ENCODE assay signal across 12 cellular contexts in genomic region chr1:119046429-119047039, GRCh38. TPM values are rescaled to one million over a fixed set of nuclear protein-coding genes. Genes with fewer than 3 reads are reported as not detected.
DNase-seq lines count a peak whose midpoint lies in the region; ATAC-seq and TF ChIP-seq lines count a peak whose summit lies in the region.
"Had no signal": no experiment of that assay in that cellular context is flagged by ENCODE, and none has a peak within 500 bp of the region (broad histone marks: within the 10 kb centered on the region; RNA-seq: fewer than 3 reads in every experiment).

No MANE protein-coding gene starts in this region.

- peak overlapping the region in 3 of 5 donors; percentile 27 to 35 (median 28) for H3K27ac ChIP-seq in stomach
- peak overlapping the region in 1 of 4 donors; percentile 19 for H3K27ac ChIP-seq in esophagus muscularis mucosa (replicated peaks in 1 of 4)
- H3K27ac ChIP-seq in colonic mucosa, result no peak overlapping the region

- TF ChIP-seq POLR2A in stomach (IDR thresholded peaks at IDR 0.05) (no peak), GM18505 (IDR thresholded peaks at IDR 0.05; ENCODE audit: borderline replicate concordance, extremely low read depth, insufficient read depth, insufficient read length) (no peak), esophagus muscularis mucosa (IDR thresholded peaks at IDR 0.05; ENCODE audit: low read depth) (no peak)

- no peak for TF ChIP-seq CTCF in cardiac fibroblast (IDR thresholded peaks at IDR 0.05; ENCODE audit: low read depth, low read length)
- no peak for TF ChIP-seq CTCF in stomach (IDR thresholded peaks at IDR 0.05)
- no peak for TF ChIP-seq CTCF in esophagus muscularis mucosa (IDR thresholded peaks at IDR 0.05)
- no peak for TF ChIP-seq CTCF in colonic mucosa (IDR thresholded peaks at IDR 0.05)

- H3K9me3 ChIP-seq in stomach, result no peaks in the 10 kb centered on the region
- no peaks in the 10 kb centered on the region for H3K9me3 ChIP-seq in esophagus muscularis mucosa
- H3K9me3 ChIP-seq in colonic mucosa, result no peaks in the 10 kb centered on the region
- H3K9me3 ChIP-seq: spleen had no signal

- DNase-seq in HCEC 1CT (peak; percentile 9), cardiac fibroblast (ENCODE audit: low read depth in 2 of 2) (peak; percentile 68 to 83), inferior parietal cortex (ENCODE audit: extremely low spot score) (peak; percentile 25), stomach (no peak), esophagus muscularis mucosa (ENCODE audit: extremely low spot score) (no peak), colonic mucosa (no peak), NCI-H2196 treated with DMSO at 0.1 percent for 48 hours (lab: John Stamatoyannopoulos, UW; ENCODE audit: unreplicated experiment) (no peak)
- DNase-seq: activated CD4-positive, alpha-beta T cell treated with anti-CD3 and anti-CD28 coated beads for 4 hours; NCI-H1436 treated with DMSO at 0.1 percent for 48 hours; spleen had no signal

- H3K4me1 ChIP-seq in stomach, result peaks cover 0 to 3% (median 0%) of the 10 kb centered on the region in 4 donors
- H3K4me1 ChIP-seq in esophagus muscularis mucosa, result peaks cover 0 to 7% (median 0%) of the 10 kb centered on the region in 4 donors
- no peaks in the 10 kb centered on the region for H3K4me1 ChIP-seq in colonic mucosa

- H3K4me3 ChIP-seq in cardiac fibroblast (replicated peaks in 1 of 2; ENCODE audit: low read depth in 2 of 2, low read length in 2 of 2), result no peak overlapping the region
- H3K4me3 ChIP-seq in stomach, result no peak overlapping the region
- no peak overlapping the region for H3K4me3 ChIP-seq in esophagus muscularis mucosa
- no peak overlapping the region for H3K4me3 ChIP-seq in colonic mucosa
- H3K4me3 ChIP-seq: spleen had no signal

- H3K9ac ChIP-seq in colonic mucosa (ENCODE audit: low read depth in 2 of 2, low read length in 2 of 2), result no peak overlapping the region

- H3K27me3 ChIP-seq in stomach (no peaks in the 10 kb centered on the region), esophagus muscularis mucosa (no peaks in the 10 kb centered on the region), colonic mucosa (no peaks in the 10 kb centered on the region)
- H3K27me3 ChIP-seq: spleen had no signal

- TF ChIP-seq EP300 in stomach (IDR thresholded peaks at IDR 0.05), result no peak
- no peak for TF ChIP-seq EP300 in esophagus muscularis mucosa (IDR thresholded peaks at IDR 0.05)

- intact Hi-C loops in stomach (cut with DNase I; ENCODE audit: low total_unique reads), result no loop called here
- intact Hi-C loops in esophagus muscularis mucosa (cut with DNase I), result no loop called here
- intact Hi-C loops in colonic mucosa (cut with DNase I), result no loop called here

- H3K36me3 ChIP-seq in stomach, result peaks cover 0 to 26% (median 19%) of the 10 kb centered on the region in 4 donors
- peaks cover 0 to 19% (median 4%) of the 10 kb centered on the region in 4 donors for H3K36me3 ChIP-seq in esophagus muscularis mucosa
- no peaks in the 10 kb centered on the region for H3K36me3 ChIP-seq in colonic mucosa

- WGBS in stomach, 5 donors, result 66 to 74% (median 73%) methylated on average over 9 of the region's 9 CpGs
- 68% methylated on average over 9 of the region's 9 CpGs for WGBS in esophagus muscularis mucosa

- no peak for ATAC-seq in GM18505 (IDR thresholded peaks at IDR 0.05; ENCODE audit: unreplicated experiment)

RNA-seq across cellular contexts. Expression of gene TBX15, which starts 58.4 kb away (rescaled TPM):
- total RNA-seq in stomach, result under 1 TPM in 1 of 5 donors, not detected in 4; 0.37 TPM
- under 1 TPM in 1 of 3 donors, not detected in 2; 0.05 TPM for polyA plus RNA-seq in stomach
- total RNA-seq in esophagus muscularis mucosa, result 1 to 10 TPM in 1 of 4 donors, under 1 TPM in 3; 0.42 to 1.2 (median 0.79) TPM
- under 1 TPM in 1 of 2 donors, not detected in 1; 0.11 TPM for total RNA-seq in colonic mucosa
- total RNA-seq: activated T-helper 2 cell treated with anti-CD3 and anti-CD28 coated beads, Interferon-gamma antibody, Interleukin-2, Interleukin-4, amounts not matched to agents 10 μg/mL and 5 μg/mL and 100 μg/mL, durations not matched to agents 14 hours and 24 hours and 36 hours had no signal

Comparison
In these comparisons a context has a peak if more than half of its experiments do, and no peak if none do; other contexts are left out.
1. DNase-seq: peak in HCEC 1CT (single experiment), cardiac fibroblast (2 of 2) and inferior parietal cortex (single experiment); none in stomach (single experiment), esophagus muscularis mucosa (single experiment), colonic mucosa (single experiment) and NCI-H2196 treated with DMSO at 0.1 percent for 48 hours (single experiment).